ENCODE assay signal across 8 cellular contexts in the genomic region with DNA sequence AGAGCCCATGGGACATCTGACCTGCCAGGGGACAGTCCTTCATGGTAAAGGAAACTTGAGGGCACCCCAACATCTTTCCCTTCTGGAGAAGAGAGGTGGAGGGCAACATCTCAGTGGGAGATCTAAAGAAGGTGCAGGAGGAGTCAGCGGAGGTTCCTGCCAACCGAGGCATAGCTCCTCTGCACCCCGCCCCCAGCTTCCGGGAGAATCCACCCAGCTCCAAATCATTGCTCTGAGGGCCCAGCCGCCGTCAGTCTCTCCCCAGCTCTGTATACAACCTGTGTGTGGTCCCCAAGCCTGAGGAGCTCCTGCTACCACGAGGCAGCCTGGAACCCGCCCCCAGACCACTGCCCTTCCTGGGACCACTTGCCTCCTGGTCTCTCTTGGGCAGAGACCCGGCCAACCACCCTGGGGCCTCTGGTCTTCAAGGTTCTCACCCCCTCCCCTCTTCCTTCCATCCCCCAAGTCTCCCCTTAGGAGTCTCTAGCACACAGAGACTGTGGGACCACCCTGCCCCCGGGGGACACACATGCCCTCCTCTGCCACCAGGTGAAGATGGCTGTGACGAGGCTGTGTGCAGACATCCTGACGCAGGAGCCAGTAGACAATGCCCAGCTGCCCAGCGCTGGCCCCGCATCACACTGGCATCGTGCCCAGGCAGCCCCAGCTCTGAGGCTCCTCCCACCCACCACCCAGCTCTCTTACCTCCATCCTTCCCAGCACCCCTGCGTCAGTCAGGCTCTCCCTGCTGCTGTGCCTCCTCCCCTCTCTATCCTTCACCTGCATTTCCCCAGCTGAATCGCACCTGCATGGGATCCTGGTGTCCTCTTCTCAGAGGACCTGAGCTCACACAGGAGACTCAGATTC. TPM values are rescaled to one million over a fixed set of nuclear protein-coding genes. Genes with fewer than 3 reads are reported as not detected.
DNase-seq lines count a peak whose midpoint lies in the region; ATAC-seq, FAIRE-seq and TF ChIP-seq lines count a peak whose summit lies in the region.

No MANE protein-coding gene starts in this region.

- FAIRE-seq in bronchial epithelial cell (lab: Jason Lieb, UNC) = peak; percentile 18

- no peak overlapping the region for H3K27ac ChIP-seq in GM23338 (ENCODE audit: low read depth)

- no peaks in the 10 kb centered on the region for H3K9me2 ChIP-seq in GM23338 (ENCODE audit: insufficient read depth)

- H3K27me3 ChIP-seq in bronchial epithelial cell (ENCODE audit: control insufficient read depth, insufficient read depth, low read length) = peaks cover 25% of the 10 kb centered on the region
- peaks cover 14% of the 10 kb centered on the region; the same call in 1 of the 2 replicates for H3K27me3 ChIP-seq in GM23338 (ENCODE audit: insufficient read depth)

- H2AFZ ChIP-seq in GM23338 = no peak overlapping the region

- CTCF ChIA-PET in activated CD8-positive, alpha-beta memory T cell treated with anti-CD3 and anti-CD28 coated beads, Interleukin-2, amount 10 ng/mL, durations not matched to agents 7 days and 5 days (lab: Charles Lee) = interaction anchor here (0.9 to 2.8 kb wide), 10 partner anchors 9 to 286 kb away, joined by 3 to 13 read pairs (median 3); a partner anchor contains a TSS

- H3K4me1 Mint-ChIP-seq in activated CD8-positive, alpha-beta memory T cell treated with anti-CD3 and anti-CD28 coated beads, Interleukin-2, amount 10 ng/mL, durations not matched to agents 7 days and 5 days = peaks cover 24% of the 10 kb centered on the region
- peaks cover 14% of the 10 kb centered on the region; the same call in 2 of the 3 replicates for H3K4me1 Mint-ChIP-seq in GM23338

- DNase-seq in activated CD8-positive, alpha-beta memory T cell treated with anti-CD3 and anti-CD28 coated beads, Interleukin-2, amount 10 ng/mL, durations not matched to agents 7 days and 5 days = no peak
- DNase-seq in activated CD8-positive, alpha-beta memory T cell treated with anti-CD3 and anti-CD28 coated beads for 24 hours = no peak
- DNase-seq in NCI-H69 (lab: John Stamatoyannopoulos, UW) (peak; percentile 90), bronchial epithelial cell (ENCODE audit: low read depth) (no peak), GM23338 (ENCODE audit: low spot score) (no peak), GM20000 (ENCODE audit: low spot score) (no peak)
- peak; percentile 52 for DNase-seq in stimulated activated naive CD8-positive, alpha-beta T cell treated with anti-CD3 and anti-CD28 coated beads, Interleukin-15, Interleukin-2, amounts not matched to agents 100 U/mL and 50 U/mL, for 24 hours

- H3K79me2 ChIP-seq in GM23338 (replicated peaks; ENCODE audit: insufficient read depth) = no peaks in the 10 kb centered on the region

- no peaks in the 10 kb centered on the region for H4K20me1 ChIP-seq in GM23338 (replicated peaks; ENCODE audit: insufficient read depth)

- H3K4me1 ChIP-seq in GM23338 (ENCODE audit: insufficient read depth) = no peaks in the 10 kb centered on the region; the same call in 1 of the 2 replicates

- H3K4me3 ChIP-seq in bronchial epithelial cell (ENCODE audit: low read depth, low read length) (no peak overlapping the region), GM23338 (no peak overlapping the region)

- H3K27ac Mint-ChIP-seq in activated CD8-positive, alpha-beta memory T cell treated with anti-CD3 and anti-CD28 coated beads, Interleukin-2, amount 10 ng/mL, durations not matched to agents 7 days and 5 days = no peak overlapping the region
- no peak overlapping the region for H3K27ac Mint-ChIP-seq in GM23338

- H3K4me2 ChIP-seq in GM23338 = no peak overlapping the region

- H3K36me3 Mint-ChIP-seq in activated CD8-positive, alpha-beta memory T cell treated with anti-CD3 and anti-CD28 coated beads, Interleukin-2, amount 10 ng/mL, durations not matched to agents 7 days and 5 days = no peaks in the 10 kb centered on the region
- no peaks in the 10 kb centered on the region for H3K36me3 Mint-ChIP-seq in GM23338 (ENCODE audit: low read depth)

- no peaks in the 10 kb centered on the region for H3F3A ChIP-seq in GM23338 (replicated peaks; ENCODE audit: low read depth)

- no peak for TF ChIP-seq CTCF in bronchial epithelial cell (IDR thresholded peaks at IDR 0.05; ENCODE audit: insufficient read depth, low read length, severe bottlenecking)
- TF ChIP-seq CTCF in GM23338 (conservative IDR thresholded peaks at IDR 0.05; ENCODE audit: low read depth in 2 of 2) = no peak
- no peak for TF ChIP-seq CTCF in GM20000 (IDR thresholded peaks at IDR 0.05; ENCODE audit: extremely low read depth, missing control alignments)

- H3K36me3 ChIP-seq in bronchial epithelial cell (ENCODE audit: control insufficient read depth, insufficient read depth, low read length) (no peaks in the 10 kb centered on the region), GM23338 (ENCODE audit: insufficient read depth) (no peaks in the 10 kb centered on the region)

- H3K4me3 Mint-ChIP-seq in activated CD8-positive, alpha-beta memory T cell treated with anti-CD3 and anti-CD28 coated beads, Interleukin-2, amount 10 ng/mL, durations not matched to agents 7 days and 5 days = no peak overlapping the region
- H3K4me3 Mint-ChIP-seq in GM23338 = no peak overlapping the region

- peaks cover 31% of the 10 kb centered on the region for H3K27me3 Mint-ChIP-seq in activated CD8-positive, alpha-beta memory T cell treated with anti-CD3 and anti-CD28 coated beads, Interleukin-2, amount 10 ng/mL, durations not matched to agents 7 days and 5 days
- H3K27me3 Mint-ChIP-seq in GM23338 (ENCODE audit: insufficient read depth, low read depth, poor library complexity) = peaks cover 31% of the 10 kb centered on the region

- peak; percentile 20 for ATAC-seq in activated CD8-positive, alpha-beta memory T cell treated with anti-CD3 and anti-CD28 coated beads, Interleukin-2, amount 10 ng/mL, durations not matched to agents 7 days and 5 days
- ATAC-seq in stimulated activated naive CD8-positive, alpha-beta T cell treated with anti-CD3 and anti-CD28 coated beads, Interleukin-15, Interleukin-2, amounts not matched to agents 100 U/mL and 50 U/mL, for 24 hours = no peak
- ATAC-seq in GM23338 = no peak
- ATAC-seq in GM21515 (IDR thresholded peaks at IDR 0.05; ENCODE audit: unreplicated experiment) = no peak

- H3K9me3 Mint-ChIP-seq in activated CD8-positive, alpha-beta memory T cell treated with anti-CD3 and anti-CD28 coated beads, Interleukin-2, amount 10 ng/mL, durations not matched to agents 7 days and 5 days (ENCODE audit: low read depth) = no peaks in the 10 kb centered on the region
- H3K9me3 Mint-ChIP-seq in GM23338 = no peaks in the 10 kb centered on the region; the same call in 2 of the 3 replicates

TF ChIP-seq in GM23338, 12 proteins besides CTCF, POLR2A, EP300 and RAD21 (continues in another document):
- TF ChIP-seq, protein P1, sequence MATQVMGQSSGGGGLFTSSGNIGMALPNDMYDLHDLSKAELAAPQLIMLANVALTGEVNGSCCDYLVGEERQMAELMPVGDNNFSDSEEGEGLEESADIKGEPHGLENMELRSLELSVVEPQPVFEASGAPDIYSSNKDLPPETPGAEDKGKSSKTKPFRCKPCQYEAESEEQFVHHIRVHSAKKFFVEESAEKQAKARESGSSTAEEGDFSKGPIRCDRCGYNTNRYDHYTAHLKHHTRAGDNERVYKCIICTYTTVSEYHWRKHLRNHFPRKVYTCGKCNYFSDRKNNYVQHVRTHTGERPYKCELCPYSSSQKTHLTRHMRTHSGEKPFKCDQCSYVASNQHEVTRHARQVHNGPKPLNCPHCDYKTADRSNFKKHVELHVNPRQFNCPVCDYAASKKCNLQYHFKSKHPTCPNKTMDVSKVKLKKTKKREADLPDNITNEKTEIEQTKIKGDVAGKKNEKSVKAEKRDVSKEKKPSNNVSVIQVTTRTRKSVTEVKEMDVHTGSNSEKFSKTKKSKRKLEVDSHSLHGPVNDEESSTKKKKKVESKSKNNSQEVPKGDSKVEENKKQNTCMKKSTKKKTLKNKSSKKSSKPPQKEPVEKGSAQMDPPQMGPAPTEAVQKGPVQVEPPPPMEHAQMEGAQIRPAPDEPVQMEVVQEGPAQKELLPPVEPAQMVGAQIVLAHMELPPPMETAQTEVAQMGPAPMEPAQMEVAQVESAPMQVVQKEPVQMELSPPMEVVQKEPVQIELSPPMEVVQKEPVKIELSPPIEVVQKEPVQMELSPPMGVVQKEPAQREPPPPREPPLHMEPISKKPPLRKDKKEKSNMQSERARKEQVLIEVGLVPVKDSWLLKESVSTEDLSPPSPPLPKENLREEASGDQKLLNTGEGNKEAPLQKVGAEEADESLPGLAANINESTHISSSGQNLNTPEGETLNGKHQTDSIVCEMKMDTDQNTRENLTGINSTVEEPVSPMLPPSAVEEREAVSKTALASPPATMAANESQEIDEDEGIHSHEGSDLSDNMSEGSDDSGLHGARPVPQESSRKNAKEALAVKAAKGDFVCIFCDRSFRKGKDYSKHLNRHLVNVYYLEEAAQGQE (IDR thresholded peaks at IDR 0.05; ENCODE audit: unreplicated experiment) = no peak

RNA-seq across cellular contexts. Expression of a gene that starts 13.0 kb away (rescaled TPM):
- total RNA-seq in activated CD8-positive, alpha-beta memory T cell treated with anti-CD3 and anti-CD28 coated beads, Interleukin-2, amount 10 ng/mL, durations not matched to agents 7 days and 5 days = 10 to 100 TPM; 16.2 to 20.9 TPM
- 31.9 and 45.4 TPM in 2 replicates for total RNA-seq in bronchial epithelial cell
- total RNA-seq in GM23338 (2014; rRNA removed; shearing (Covaris generic)) = 13.6 and 14.8 TPM in 2 replicates
- polyA plus RNA-seq in GM23338 (2016; fragmentation: Nextera tagmentation; extraction: Ambion mirVana) = 38.4 and 41.0 TPM in 2 replicates

RNA-seq across cellular contexts. Expression of a gene that starts 25.6 kb away (rescaled TPM):
- 1 to 10 TPM in 1 of 2 experiments, under 1 TPM in 1; 0.76 to 3.2 TPM for total RNA-seq in activated CD8-positive, alpha-beta memory T cell treated with anti-CD3 and anti-CD28 coated beads, Interleukin-2, amount 10 ng/mL, durations not matched to agents 7 days and 5 days
- total RNA-seq in bronchial epithelial cell = 31.6 and 45.3 TPM in 2 replicates
- 9.6 and 10.3 TPM in 2 replicates for total RNA-seq in GM23338 (2014; rRNA removed; shearing (Covaris generic))
- polyA plus RNA-seq in GM23338 (2016; fragmentation: Nextera tagmentation; extraction: Ambion mirVana) = 1.9 and 2.6 TPM in 2 replicates

RNA-seq across cellular contexts. Expression of a gene that starts 54.2 kb away (rescaled TPM):
- 10 to 100 TPM; 47.1 to 49.0 TPM for total RNA-seq in activated CD8-positive, alpha-beta memory T cell treated with anti-CD3 and anti-CD28 coated beads, Interleukin-2, amount 10 ng/mL, durations not matched to agents 7 days and 5 days
- 63.4 and 75.8 TPM in 2 replicates for total RNA-seq in bronchial epithelial cell
- total RNA-seq in GM23338 (2014; rRNA removed; shearing (Covaris generic)) = 11.6 and 12.1 TPM in 2 replicates
- 2.2 and 3.2 TPM in 2 replicates for polyA plus RNA-seq in GM23338 (2016; fragmentation: Nextera tagmentation; extraction: Ambion mirVana)

Comparison
In these comparisons a context has a peak if more than half of its experiments do, and no peak if none do; other contexts are left out.
1. DNase-seq: peak in NCI-H69 (single experiment) and stimulated activated naive CD8-positive, alpha-beta T cell treated with anti-CD3 and anti-CD28 coated beads, Interleukin-15, Interleukin-2, amounts not matched to agents 100 U/mL and 50 U/mL, for 24 hours (single experiment); none in activated CD8-positive, alpha-beta memory T cell treated with anti-CD3 and anti-CD28 coated beads, Interleukin-2, amount 10 ng/mL, durations not matched to agents 7 days and 5 days (single experiment), activated CD8-positive, alpha-beta memory T cell treated with anti-CD3 and anti-CD28 coated beads for 24 hours (single experiment), bronchial epithelial cell (single experiment), GM23338 (single experiment) and GM20000 (single experiment).